In the genomic region with DNA sequence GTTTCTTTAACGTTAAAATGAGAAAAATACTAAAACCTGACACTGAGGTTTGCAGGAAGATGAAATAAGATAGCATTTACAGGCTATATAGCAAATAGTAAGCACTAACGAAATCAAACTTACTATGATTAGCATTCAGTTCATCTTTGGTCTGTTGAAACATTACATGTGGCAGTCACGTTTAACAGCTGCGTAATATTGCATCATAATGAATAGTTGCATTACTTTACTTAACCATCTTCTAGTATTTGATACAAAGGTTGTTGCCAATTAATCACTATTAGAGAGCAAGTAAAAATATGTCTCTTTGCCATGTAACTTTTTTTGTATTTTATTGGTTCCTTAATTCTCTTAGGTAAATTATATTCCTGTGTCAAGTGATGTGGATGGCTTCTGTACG, we compare ENCODE assay signal across 13 cellular contexts.
DNase-seq lines count a peak whose midpoint lies in the region; ATAC-seq, FAIRE-seq and TF ChIP-seq lines count a peak whose summit lies in the region.
"Had no signal": no experiment of that assay in that cellular context is flagged by ENCODE, and none has a peak within 500 bp of the region (broad histone marks: within the 10 kb centered on the region; RNA-seq: fewer than 3 reads in every experiment).

No MANE protein-coding gene starts in this region.

- no peak for TF ChIP-seq RAD21 in K562 (CRISPR knock-in tag; conservative IDR thresholded peaks at IDR 0.05 in 1 of 2, IDR thresholded peaks at IDR 0.05 in 1 of 2)

- peak; percentile 2 for DNase-seq in AG10803 (ENCODE audit: low read depth)
- DNase-seq in H54 (ENCODE audit: insufficient read length, low spot score): no peak
- DNase-seq in MV-4-11 (lab: John Stamatoyannopoulos, UW): peak; percentile 56
- DNase-seq in K562 (ENCODE audit: extremely low read depth in 1 of 4, low spot score in 3 of 4): no peak
- DNase-seq in posterior cingulate gyrus: no peak
- no peak for DNase-seq in GM03348 (ENCODE audit: low spot score)
- DNase-seq in iPS-NIHi11 (ENCODE audit: low spot score): no peak
- DNase-seq: CD8-positive, alpha-beta T cell; COR-L47; GF-D8; H9 had no signal

- H3K4me1 ChIP-seq in K562 (replicated peaks in 1 of 2; ENCODE audit: control insufficient read depth in 2 of 2, insufficient read depth in 2 of 2, low read length in 2 of 2): no peaks in the 10 kb centered on the region

- no peak overlapping the region for H3K27ac ChIP-seq in K562 (ENCODE audit: extremely low read depth, low read depth, low read length)

- CTCF ChIA-PET in K562 (lab: Yijun Ruan, JAX; ENCODE audit: low intra/inter-chr PET ratio): no interaction called here

- no peak overlapping the region for H3K4me2 ChIP-seq in K562 (ENCODE audit: insufficient read depth, low read length)

- POLR2A ChIA-PET in K562 (lab: Yijun Ruan, JAX): interaction anchor here (0.6 kb wide), 1 partner anchor 9 kb away, joined by 3 read pairs; no protein-coding TSS in a partner anchor

- no peak for TF ChIP-seq CTCF in AG10803 (conservative IDR thresholded peaks at IDR 0.05; ENCODE audit: low read length)
- TF ChIP-seq CTCF in K562 (IDR thresholded peaks at IDR 0.05 in 2 of 3, conservative IDR thresholded peaks at IDR 0.05 in 1 of 3; ENCODE audit: insufficient read depth in 2 of 3, low read depth in 1 of 3, low read length in 3 of 3): no peak

- no peaks in the 10 kb centered on the region for H3K79me2 ChIP-seq in K562 (ENCODE audit: control insufficient read depth, insufficient read depth, low read length)

- ATAC-seq in K562: no peak
- ATAC-seq: CD8-positive, alpha-beta T cell had no signal

- H3K9ac ChIP-seq in K562 (ENCODE audit: insufficient read depth in 1 of 2, low read depth in 2 of 2, low read length in 2 of 2): no peak overlapping the region

- FAIRE-seq in H54 (lab: Jason Lieb, UNC): peak; percentile 11
- no peak for FAIRE-seq in K562 (lab: Jason Lieb, UNC)
- FAIRE-seq: A204.1, D721Med had no signal

- no peak for TF ChIP-seq EP300 in K562 (IDR thresholded peaks at IDR 0.05; ENCODE audit: low read length)

- H3K4me3 ChIP-seq in AG10803 (ENCODE audit: low read length) (no peak overlapping the region), K562 (no peak overlapping the region)

- no peaks in the 10 kb centered on the region for H3K36me3 ChIP-seq in K562 (ENCODE audit: control insufficient read depth, insufficient read depth, low read length)

- BruUV-seq in K562 (replicated peaks; lab: Mats Ljungman, UMichigan): no TSS peak

- no peaks in the 10 kb centered on the region for H3K27me3 ChIP-seq in K562 (ENCODE audit: control insufficient read depth in 2 of 2, insufficient read depth in 2 of 2, low read length in 2 of 2)

- in situ Hi-C loops in K562 (cut with MboI): no loop called here

- no peaks in the 10 kb centered on the region for H3K9me1 ChIP-seq in K562 (ENCODE audit: control insufficient read depth, insufficient read depth, low read length)

- 4% methylated on average over 5 of the region's 5 CpGs for WGBS in K562 (ENCODE audit: insufficient coverage, low coverage, missing lambda C conversion rate)

- H2AFZ ChIP-seq in K562 (ENCODE audit: low read depth, low read length): no peak overlapping the region

- H4K20me1 ChIP-seq in K562 (replicated peaks; ENCODE audit: control insufficient read depth, insufficient read depth, low read length): no peaks in the 10 kb centered on the region

- TF ChIP-seq POLR2A in H54 (IDR thresholded peaks at IDR 0.05; ENCODE audit: low read depth, low read length) (no peak), K562 (conservative IDR thresholded peaks at IDR 0.05) (no peak)

- no peaks in the 10 kb centered on the region for H3K9me3 ChIP-seq in K562 (replicated peaks; ENCODE audit: control insufficient read depth, insufficient read depth, low read depth, low read length)

- intact Hi-C loops in K562 (cut with micrococcal nuclease): no loop called here
- intact Hi-C loops in posterior cingulate gyrus (cut with DNase I): no loop called here

TF ChIP-seq in K562, 482 proteins besides CTCF, POLR2A, EP300 and RAD21:
- TF ChIP-seq SIN3B (IDR thresholded peaks at IDR 0.05; ENCODE audit: low read depth) (no peak), CEBPB (tag; IDR thresholded peaks at IDR 0.05) (peak; percentile 78), ATF3 (IDR thresholded peaks at IDR 0.05) (peak; percentile 65), ATF3 (CRISPR knock-in tag; conservative IDR thresholded peaks at IDR 0.05) (no peak), MYC (IDR thresholded peaks at IDR 0.05; ENCODE audit: low read depth, low read length) (0 out of 2 replicates have a peak, but pooled peaks have one; percentile 30), MYC (CRISPR knock-in tag; IDR thresholded peaks at IDR 0.05; ENCODE audit: borderline replicate concordance, low read depth) (no peak), CEBPG (CRISPR knock-in tag; IDR thresholded peaks at IDR 0.05) (no peak), CEBPG (tag; conservative IDR thresholded peaks at IDR 0.05 in 1 of 2, IDR thresholded peaks at IDR 0.05 in 1 of 2) (peak; percentile 83 to 96)

Comparison
In these comparisons a context has a peak if more than half of its experiments do, and no peak if none do; other contexts are left out.
1. DNase-seq: peak in AG10803 (single experiment) and MV-4-11 (single experiment); none in H54 (single experiment), K562 (0 of 4), posterior cingulate gyrus (0 of 10), GM03348 (single experiment) and iPS-NIHi11 (single experiment).